25 cellular contexts compared by ENCODE assay signal in the genomic region with DNA sequence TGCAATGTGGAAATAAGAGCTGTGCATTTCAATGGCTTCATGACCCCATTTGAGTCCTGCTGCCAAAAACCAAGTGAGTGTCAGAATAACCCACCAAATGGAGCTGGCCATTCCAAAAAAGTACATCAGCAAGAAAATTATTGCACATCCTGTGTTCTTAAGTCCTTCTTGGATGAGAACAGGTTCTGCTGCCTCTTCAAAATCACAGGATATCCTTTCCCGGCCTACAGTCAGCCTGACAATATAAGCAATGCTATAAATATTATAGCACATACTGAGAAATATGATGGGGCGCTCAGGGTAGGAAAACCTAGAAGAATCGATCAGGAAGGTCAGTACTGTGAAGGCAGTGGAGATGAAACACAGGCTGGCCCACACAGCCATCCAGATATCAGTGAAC. TPM values are rescaled to one million over a fixed set of nuclear protein-coding genes. Genes with fewer than 3 reads are reported as not detected.
DNase-seq lines count a peak whose midpoint lies in the region; ATAC-seq, FAIRE-seq and TF ChIP-seq lines count a peak whose summit lies in the region.
"Had no signal": no experiment of that assay in that cellular context is flagged by ENCODE, and none has a peak within 500 bp of the region (broad histone marks: within the 10 kb centered on the region; RNA-seq: fewer than 3 reads in every experiment).

No MANE protein-coding gene starts in this region.

- H3K36me3 Mint-ChIP-seq in endodermal cell (ENCODE audit: low read depth), result peaks cover 55% of the 10 kb centered on the region
- H3K36me3 Mint-ChIP-seq: activated naive CD8-positive, alpha-beta T cell treated with anti-CD3 and anti-CD28 coated beads for 36 hours; CD8-positive, alpha-beta T cell; IgD-negative memory B cell had no signal

- whole genome bisulfite sequencing in endodermal cell (ENCODE audit: insufficient coverage in 1 of 2, insufficient read length in 1 of 2), 2 experiments, result 88 to 94% methylated on average over 1 to 3 of the region's 3 CpGs

- no TSS peak for BruUV-seq in PC-3 (replicated peaks; lab: Mats Ljungman, UMichigan)

- H3K27ac ChIP-seq in PC-3 (ENCODE audit: low read length) (no peak overlapping the region), endodermal cell (ENCODE audit: low read depth, low read length) (no peak overlapping the region), thoracic aorta (peak overlapping the region; percentile 86 to 94)
- H3K27ac ChIP-seq: brain microvascular endothelial cell, foreskin keratinocyte, HL-60, neural progenitor cell had no signal

- no peak overlapping the region for H3K4me2 ChIP-seq in PC-3 (ENCODE audit: low read length)
- H3K4me2 ChIP-seq: neural progenitor cell had no signal

- H3K9me2 ChIP-seq in PC-3 (replicated peaks; ENCODE audit: low read length), result no peaks in the 10 kb centered on the region

- no peaks in the 10 kb centered on the region; the same call in 1 of the 2 replicates for H4K20me1 ChIP-seq in PC-3 (ENCODE audit: low read length)

- FAIRE-seq in frontal cortex (lab: Jason Lieb, UNC), result no peak
- FAIRE-seq: GM12878 had no signal

- peaks cover 45% of the 10 kb centered on the region for H3K4me1 ChIP-seq in PC-3 (ENCODE audit: insufficient read depth, low read length)
- peaks cover 10% of the 10 kb centered on the region for H3K4me1 ChIP-seq in endodermal cell (ENCODE audit: control insufficient read depth, insufficient read depth, low read length)
- H3K4me1 ChIP-seq in thoracic aorta (ENCODE audit: control insufficient read depth in 1 of 2, low read depth in 2 of 2), result peaks cover 51 to 61% of the 10 kb centered on the region in 2 donors

- ATAC-seq in PC-3, result no peak
- no peak for ATAC-seq in thoracic aorta (ENCODE audit: insufficient number of reproducible peaks, low FRiP score, low read depth)
- ATAC-seq: CD8-positive, alpha-beta T cell; foreskin keratinocyte; GM12878; GM23338 had no signal

- CTCF ChIA-PET in PC-3 (lab: Charles Lee), result no interaction called here

- DNase-seq in PC-3 (no peak), endodermal cell (no peak), lung microvascular endothelial cell (ENCODE audit: low read depth in 2 of 2) (peak; percentile 62 to 67), thoracic aorta (ENCODE audit: low spot score) (no peak), SKM-1 treated with dmso at 0.1 percent for 144 hours (lab: John Stamatoyannopoulos, UW; ENCODE audit: unreplicated experiment) (no peak), DMS79 (lab: John Stamatoyannopoulos, UW) (no peak), frontal cortex (ENCODE audit: low spot score in 2 of 2) (no peak)
- no peak for DNase-seq in activated effector memory CD4-positive, alpha-beta T cell treated with anti-CD3 and anti-CD28 coated beads, Interleukin-2, amount 50 U/mL, for 16 hours
- DNase-seq: activated CD4-positive, alpha-beta T cell treated with anti-CD3 and anti-CD28 coated beads for 1 hour; activated CD8-positive, alpha-beta memory T cell treated with anti-CD3 and anti-CD28 coated beads for 24 hours; activated naive CD8-positive, alpha-beta T cell treated with anti-CD3 and anti-CD28 coated beads for 36 hours; activated T-cell treated with anti-CD3 and anti-CD28 coated beads, Interleukin-2, amount 50 U/mL, for 48 hours; brain microvascular endothelial cell; CD8-positive, alpha-beta T cell; DMS53; foreskin keratinocyte; kidney glomerular epithelial cell; NCI-H1436 treated with DMSO at 0.1 percent for 48 hours; NCI-H526 treated with DMSO at 0.1 percent for 48 hours; stimulated activated CD4-positive, alpha-beta T cell treated with anti-CD3 and anti-CD28 coated beads, Interleukin-12 subunit alpha, Interleukin-12 subunit beta, amount 100 ng/mL, for 4 hours had no signal

- no peak for TF ChIP-seq CTCF in PC-3 (conservative IDR thresholded peaks at IDR 0.05; ENCODE audit: low read depth, low read length)
- TF ChIP-seq CTCF in endodermal cell (conservative IDR thresholded peaks at IDR 0.05), result no peak
- no peak for TF ChIP-seq CTCF in thoracic aorta (IDR thresholded peaks at IDR 0.05)

- H2AFZ ChIP-seq in PC-3 (ENCODE audit: low read length), result no peak overlapping the region
- H2AFZ ChIP-seq: GM23338, neural progenitor cell had no signal

- H3F3A ChIP-seq in PC-3 (ENCODE audit: low read length, unreplicated experiment), result no peaks in the 10 kb centered on the region

- peaks cover 4% of the 10 kb centered on the region for H3K27me3 Mint-ChIP-seq in endodermal cell (ENCODE audit: insufficient read depth)

- no peaks in the 10 kb centered on the region for H3K27me3 ChIP-seq in PC-3 (ENCODE audit: low read length)
- H3K27me3 ChIP-seq in endodermal cell (ENCODE audit: control insufficient read depth, insufficient read depth, low read length, poor library complexity, severe bottlenecking), result no peaks in the 10 kb centered on the region
- H3K27me3 ChIP-seq in thoracic aorta (replicated peaks; ENCODE audit: insufficient read depth), result no peaks in the 10 kb centered on the region
- H3K27me3 ChIP-seq: brain microvascular endothelial cell, foreskin keratinocyte had no signal

- intact Hi-C loops in PC-3 (cut with micrococcal nuclease), result no loop called here

- H3K4me1 Mint-ChIP-seq in endodermal cell, result peaks cover 40% of the 10 kb centered on the region

- H3K9ac ChIP-seq in PC-3 (ENCODE audit: low read length) (no peak overlapping the region), endodermal cell (ENCODE audit: extremely low read depth, low read length, poor library complexity, severe bottlenecking) (no peak overlapping the region)
- H3K9ac ChIP-seq: neural progenitor cell had no signal

- H3K79me2 ChIP-seq in PC-3 (ENCODE audit: low read length), result peaks cover 65% of the 10 kb centered on the region

- H3K27ac Mint-ChIP-seq in endodermal cell, result no peak overlapping the region
- H3K27ac Mint-ChIP-seq: activated naive CD8-positive, alpha-beta T cell treated with anti-CD3 and anti-CD28 coated beads for 36 hours; CD8-positive, alpha-beta T cell; GM23338; IgD-negative memory B cell; neural progenitor cell had no signal

- H3K9me3 ChIP-seq in PC-3 (ENCODE audit: low read length) (no peaks in the 10 kb centered on the region), endodermal cell (ENCODE audit: control insufficient read depth, low read length) (no peaks in the 10 kb centered on the region), thoracic aorta (no peaks in the 10 kb centered on the region)

- H3K9me3 Mint-ChIP-seq in endodermal cell, result no peaks in the 10 kb centered on the region
- H3K9me3 Mint-ChIP-seq: activated naive CD8-positive, alpha-beta T cell treated with anti-CD3 and anti-CD28 coated beads for 36 hours; CD8-positive, alpha-beta T cell; IgD-negative memory B cell had no signal

- H3K36me3 ChIP-seq in PC-3 (ENCODE audit: low read depth, low read length) (peaks cover 14% of the 10 kb centered on the region), endodermal cell (ENCODE audit: control insufficient read depth, insufficient read depth, low read length) (peaks cover 52% of the 10 kb centered on the region), thoracic aorta (peaks cover 17% of the 10 kb centered on the region)
- H3K36me3 ChIP-seq: neural progenitor cell had no signal

- H3K4me3 ChIP-seq in PC-3 (ENCODE audit: low read length), result 0 out of 2 replicates have a peak overlapping the region, but pooled peaks have one; percentile 2
- peak overlapping the region; percentile 94 for H3K4me3 ChIP-seq in endodermal cell (ENCODE audit: low read length)
- peak overlapping the region; percentile 94 for H3K4me3 ChIP-seq in thoracic aorta
- H3K4me3 ChIP-seq: GM12878, GM23338, neural progenitor cell had no signal

- POLR2A ChIA-PET in PC-3 (lab: Charles Lee; ENCODE audit: unreplicated experiment), result no interaction called here

- H3K4me3 Mint-ChIP-seq in endodermal cell, result peak overlapping the region; percentile 89
- H3K4me3 Mint-ChIP-seq: activated naive CD8-positive, alpha-beta T cell treated with anti-CD3 and anti-CD28 coated beads for 36 hours; CD8-positive, alpha-beta T cell; GM23338; IgD-negative memory B cell; neural progenitor cell had no signal

RNA-seq across cellular contexts. Expression of a gene that starts 3.5 kb away (rescaled TPM):
- 17.3 and 17.7 TPM in 2 replicates for total RNA-seq in PC-3 (2014; rRNA removed)
- 10 to 100 TPM; 52.1 to 53.9 TPM for total RNA-seq in endodermal cell
- 11.2 TPM for polyA plus RNA-seq in endodermal cell (2013, experiment 1 of 2)
- 11.4 TPM for polyA plus RNA-seq in endodermal cell (2013, experiment 2 of 2)
- 97.0 and 133 TPM in 2 replicates for total RNA-seq in lung microvascular endothelial cell
- total RNA-seq in thoracic aorta, result 100 to 1,000 TPM in 1 of 2 donors, 10 to 100 TPM in 1; 75.2 to 104 TPM
- 19.6 TPM for total RNA-seq in frontal cortex
- polyA plus RNA-seq: IgD-negative memory B cell had no signal

Comparison
In these comparisons a context has a peak if more than half of its experiments do, and no peak if none do; other contexts are left out.
1. DNase-seq: peak in lung microvascular endothelial cell (2 of 2); none in PC-3 (single experiment), endodermal cell (single experiment), thoracic aorta (single experiment), SKM-1 treated with dmso at 0.1 percent for 144 hours (single experiment), DMS79 (single experiment), frontal cortex (0 of 2) and activated effector memory CD4-positive, alpha-beta T cell treated with anti-CD3 and anti-CD28 coated beads, Interleukin-2, amount 50 U/mL, for 16 hours (single experiment).
2. H3K27ac ChIP-seq: peak in thoracic aorta (2 of 2); none in PC-3 (single experiment) and endodermal cell (single experiment).
3. H3K4me3 ChIP-seq: peak in every context shown above with its lines; median percentile 94 in endodermal cell; 94 in thoracic aorta; 2 in PC-3.